Comparison of ENCODE assay signal across 1 cellular context in genomic region chr2:237628482-237629187, GRCh38.
TF ChIP-seq lines count a peak whose summit lies in the region.

No MANE protein-coding gene starts in this region.

TF ChIP-seq in HepG2, 621 proteins besides CTCF, POLR2A, EP300 and RAD21:
- TF ChIP-seq EZH2 (conservative IDR thresholded peaks at IDR 0.05; ENCODE audit: low read depth, low read length), result peak; percentile 42; the same call in 1 of the 2 replicates
- TF ChIP-seq SP2 (CRISPR knock-in tag; IDR thresholded peaks at IDR 0.05), result no peak
- no peak for TF ChIP-seq CENPT (CRISPR knock-in tag; IDR thresholded peaks at IDR 0.05; ENCODE audit: low read depth)
- TF ChIP-seq ZNF784 (CRISPR knock-in tag; IDR thresholded peaks at IDR 0.05; ENCODE audit: borderline replicate concordance), result no peak
- no peak for TF ChIP-seq TFDP1 (CRISPR knock-in tag; IDR thresholded peaks at IDR 0.05; ENCODE audit: borderline replicate concordance)
- no peak for TF ChIP-seq ZNF317 (CRISPR knock-in tag; IDR thresholded peaks at IDR 0.05)
- TF ChIP-seq ZNF605 (CRISPR knock-in tag; IDR thresholded peaks at IDR 0.05), result 0 out of 2 replicates have a peak, but pooled peaks have one; percentile 27
- no peak for TF ChIP-seq ZNF34 (CRISPR knock-in tag; IDR thresholded peaks at IDR 0.05; ENCODE audit: borderline replicate concordance)
